23 cellular contexts compared by ENCODE assay signal in the genomic region with DNA sequence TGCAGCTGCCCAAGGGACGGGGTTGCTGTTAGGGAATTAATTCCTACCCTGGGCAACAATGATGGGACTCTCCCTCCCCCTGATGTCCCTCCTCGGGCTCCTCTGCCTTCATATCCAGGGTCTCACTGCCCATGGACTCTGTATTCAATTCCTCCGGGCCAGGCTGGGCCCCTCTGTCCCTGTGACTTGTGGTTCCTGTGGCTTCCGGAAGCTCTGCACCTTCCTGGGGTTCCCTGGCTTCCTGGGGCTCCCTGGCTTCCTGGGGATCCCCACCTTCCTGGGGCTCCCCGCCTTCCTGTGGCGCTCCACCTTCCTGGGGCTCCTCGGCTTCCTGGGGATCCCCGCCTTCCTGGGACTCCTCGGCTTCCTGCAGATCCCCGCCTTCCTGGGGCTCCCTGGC. TPM values are rescaled to one million over a fixed set of nuclear protein-coding genes. Genes with fewer than 3 reads are reported as not detected.
"Had no signal": no experiment of that assay in that cellular context is flagged by ENCODE, and none has a peak within 500 bp of the region (broad histone marks: within the 10 kb centered on the region; RNA-seq: fewer than 3 reads in every experiment).

No MANE protein-coding gene starts in this region.

- ATAC-seq: left lung, sciatic nerve, upper lobe of right lung had no signal

- H3K9me3 ChIP-seq: breast epithelium, left lung, spleen, thoracic aorta, upper lobe of right lung had no signal

- H3K9me3 Mint-ChIP-seq: activated CD4-positive, alpha-beta T cell treated with anti-CD3 and anti-CD28 coated beads, Interleukin-2, amount 10 ng/mL, durations not matched to agents 7 days and 5 days; activated naive CD8-positive, alpha-beta T cell treated with anti-CD3 and anti-CD28 coated beads, Interleukin-2, amount 50 U/mL, for 24 hours; activated T-helper 2 cell treated with anti-CD3 and anti-CD28 coated beads, Interferon-gamma antibody, Interleukin-2, Interleukin-4, amounts not matched to agents 10 μg/mL and 5 μg/mL and 100 μg/mL, durations not matched to agents 14 hours and 24 hours and 36 hours; nephron; T-helper 2 cell treated with Interferon-gamma antibody and Interleukin-4, amounts not matched to agents 5 μg/mL and 100 μg/mL, for 36 hours had no signal

- H3K4me3 ChIP-seq: breast epithelium, hepatocyte, left lung, spleen, thoracic aorta, upper lobe of right lung had no signal

- DNase-seq: activated CD4-positive, alpha-beta T cell treated with anti-CD3 and anti-CD28 coated beads, Interleukin-2, amount 10 ng/mL, durations not matched to agents 7 days and 5 days; activated CD4-positive, CD25-positive, alpha-beta regulatory T cell; activated naive CD8-positive, alpha-beta T cell treated with anti-CD3 and anti-CD28 coated beads, Interleukin-2, amount 50 U/mL, for 24 hours; aorta; dermis blood vessel endothelial cell; islet precursor cell; left lung; mesenchymal stem cell; spleen; SW 1271; upper lobe of right lung had no signal

- H3K36me3 ChIP-seq: breast epithelium, left lung, spleen, thoracic aorta, upper lobe of right lung had no signal

- H3K27ac Mint-ChIP-seq: activated CD4-positive, alpha-beta T cell treated with anti-CD3 and anti-CD28 coated beads, Interleukin-2, amount 10 ng/mL, durations not matched to agents 7 days and 5 days; activated naive CD8-positive, alpha-beta T cell treated with anti-CD3 and anti-CD28 coated beads, Interleukin-2, amount 50 U/mL, for 24 hours; activated T-helper 2 cell treated with anti-CD3 and anti-CD28 coated beads, Interferon-gamma antibody, Interleukin-2, Interleukin-4, amounts not matched to agents 10 μg/mL and 5 μg/mL and 100 μg/mL, durations not matched to agents 14 hours and 24 hours and 36 hours; nephron; progenitor cell of endocrine pancreas; T-helper 2 cell treated with Interferon-gamma antibody and Interleukin-4, amounts not matched to agents 5 μg/mL and 100 μg/mL, for 36 hours had no signal

- H3K27ac ChIP-seq: breast epithelium, hepatocyte, left lung, spleen, thoracic aorta, upper lobe of right lung had no signal

- H3K4me1 ChIP-seq: breast epithelium, upper lobe of right lung had no signal

- H3K27me3 Mint-ChIP-seq: activated CD4-positive, alpha-beta T cell treated with anti-CD3 and anti-CD28 coated beads, Interleukin-2, amount 10 ng/mL, durations not matched to agents 7 days and 5 days had no signal

- H3K27me3 ChIP-seq: breast epithelium, hepatocyte, upper lobe of right lung had no signal

- H3K4me3 Mint-ChIP-seq: activated CD4-positive, alpha-beta T cell treated with anti-CD3 and anti-CD28 coated beads, Interleukin-2, amount 10 ng/mL, durations not matched to agents 7 days and 5 days; activated naive CD8-positive, alpha-beta T cell treated with anti-CD3 and anti-CD28 coated beads, Interleukin-2, amount 50 U/mL, for 24 hours; nephron; T-helper 2 cell treated with Interferon-gamma antibody and Interleukin-4, amounts not matched to agents 5 μg/mL and 100 μg/mL, for 36 hours had no signal

RNA-seq across cellular contexts. Expression of gene SRL, which starts 35.2 kb away (rescaled TPM):
- total RNA-seq: activated CD4-positive, alpha-beta T cell treated with anti-CD3 and anti-CD28 coated beads, Interleukin-2, amount 10 ng/mL, durations not matched to agents 7 days and 5 days; activated CD8-positive, alpha-beta memory T cell treated with anti-CD3 and anti-CD28 coated beads for 36 hours; activated T-helper 2 cell treated with anti-CD3 and anti-CD28 coated beads, Interferon-gamma antibody, Interleukin-2, Interleukin-4, amounts not matched to agents 10 μg/mL and 5 μg/mL and 100 μg/mL, durations not matched to agents 14 hours and 24 hours and 36 hours; chondrocyte; epithelial cell of proximal tubule; progenitor cell of endocrine pancreas; SK-MEL-5 had no signal
